7 cellular contexts compared by ENCODE assay signal in the genomic region with DNA sequence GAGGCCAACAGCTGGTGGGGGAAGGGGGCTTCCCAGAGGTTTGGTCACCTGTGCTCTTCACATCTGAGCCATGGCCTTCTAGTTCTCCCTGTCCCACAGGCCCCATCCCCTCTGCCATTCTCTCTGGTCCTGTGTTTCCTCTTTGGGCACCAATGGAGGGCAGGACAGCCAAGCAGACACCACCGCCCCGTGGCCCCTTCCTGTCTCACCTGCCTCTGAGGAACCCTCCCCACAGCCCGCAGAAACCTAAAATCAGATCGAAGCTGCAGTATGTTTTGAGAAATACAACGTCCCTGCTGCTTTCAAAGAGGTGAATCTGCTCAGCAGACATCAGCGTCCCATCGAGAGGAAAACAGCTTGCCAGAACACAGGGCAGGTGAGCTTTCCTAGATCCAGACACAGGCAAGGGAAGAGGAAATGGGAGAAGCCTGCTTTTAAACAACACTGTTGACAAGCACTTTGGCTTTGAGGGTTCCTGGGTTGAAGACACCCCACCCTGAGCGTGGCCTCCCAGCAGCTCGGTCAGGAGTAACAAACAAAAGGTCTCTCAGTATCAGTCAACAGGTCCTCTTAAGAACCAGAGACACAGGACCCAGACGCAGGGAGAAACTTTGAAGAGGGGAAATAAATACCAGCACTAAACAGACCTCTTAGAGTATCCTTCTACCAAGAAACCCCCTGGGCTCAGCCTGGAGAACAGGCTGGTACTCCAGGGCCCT. TPM values are rescaled to one million over a fixed set of nuclear protein-coding genes. Genes with fewer than 3 reads are reported as not detected.
A peak's percentile ranks its signal among the peaks of the same experiment; 100 is the strongest.
DNase-seq lines count a peak whose midpoint lies in the region; TF ChIP-seq lines count a peak whose summit lies in the region.

No MANE protein-coding gene starts in this region.

- no peak for DNase-seq in WERI-Rb-1
- DNase-seq in effector memory CD4-positive, alpha-beta T cell: peak in 2 of 3 donors; percentile 30 to 35
- DNase-seq in NCI-H2029 (lab: John Stamatoyannopoulos, UW): no peak
- no peak for DNase-seq in NCI-H2196 treated with DMSO at 0.1 percent for 48 hours (lab: John Stamatoyannopoulos, UW; ENCODE audit: unreplicated experiment)
- no peak for DNase-seq in SHP77 treated with DMSO at 0.1 percent for 48 hours (lab: John Stamatoyannopoulos, UW)

- H3K36me3 Mint-ChIP-seq in IgD-negative memory B cell: no peaks in the 10 kb centered on the region

- peaks cover 15 to 28% (median 17%) of the 10 kb centered on the region in 3 donors for H3K4me1 Mint-ChIP-seq in IgD-negative memory B cell

- peaks cover 44% of the 10 kb centered on the region for H3K4me1 ChIP-seq in effector memory CD4-positive, alpha-beta T cell (ENCODE audit: control insufficient read depth, insufficient read depth, low read length, poor library complexity, severe bottlenecking)
- peaks cover 53 to 60% (median 57%) of the 10 kb centered on the region in 3 donors for H3K4me1 ChIP-seq in skeletal muscle tissue (ENCODE audit: control insufficient read depth in 3 of 3, insufficient read depth in 3 of 3, low read length in 3 of 3)

- no peak overlapping the region for H3K27ac Mint-ChIP-seq in IgD-negative memory B cell

- peaks cover 5% of the 10 kb centered on the region for H3K27me3 Mint-ChIP-seq in IgD-negative memory B cell

- no peak overlapping the region for H3K4me3 ChIP-seq in WERI-Rb-1 (ENCODE audit: low read depth, low read length)
- peak overlapping the region; percentile 84 for H3K4me3 ChIP-seq in effector memory CD4-positive, alpha-beta T cell (ENCODE audit: insufficient read depth, low read depth, low read length, poor library complexity, severe bottlenecking)
- H3K4me3 ChIP-seq in skeletal muscle tissue (ENCODE audit: low read length in 3 of 3): peak overlapping the region; percentile 84 to 92 (median 91)

- H3K27ac ChIP-seq in WERI-Rb-1: peak overlapping the region; percentile 71
- H3K27ac ChIP-seq in effector memory CD4-positive, alpha-beta T cell (ENCODE audit: insufficient read depth, low read length, poor library complexity, severe bottlenecking): peak overlapping the region; percentile 69
- no peak overlapping the region for H3K27ac ChIP-seq in skeletal muscle tissue (ENCODE audit: low read depth, low read length)

- no peaks in the 10 kb centered on the region for H3K9me3 Mint-ChIP-seq in IgD-negative memory B cell

- peak overlapping the region; percentile 65 to 94 (median 85) for H3K4me3 Mint-ChIP-seq in IgD-negative memory B cell

- H3K36me3 ChIP-seq in WERI-Rb-1 (peaks cover 52% of the 10 kb centered on the region), skeletal muscle tissue (ENCODE audit: control insufficient read depth in 3 of 3, insufficient read depth in 3 of 3, low read length in 3 of 3) (peaks cover 17 to 25% (median 23%) of the 10 kb centered on the region in 3 donors)
- peaks cover 25% of the 10 kb centered on the region for H3K36me3 ChIP-seq in effector memory CD4-positive, alpha-beta T cell (ENCODE audit: control insufficient read depth, insufficient read depth, low read length)

- H3K27me3 ChIP-seq in WERI-Rb-1 (ENCODE audit: insufficient read depth, low read depth, severe bottlenecking) (no peaks in the 10 kb centered on the region), skeletal muscle tissue (ENCODE audit: control insufficient read depth in 3 of 3, insufficient read depth in 3 of 3, low read length in 3 of 3) (no peaks in the 10 kb centered on the region)
- H3K27me3 ChIP-seq in effector memory CD4-positive, alpha-beta T cell (replicated peaks; ENCODE audit: control insufficient read depth, insufficient read depth, low read length, poor library complexity, severe bottlenecking): peaks cover 6% of the 10 kb centered on the region

- H3K9me3 ChIP-seq in WERI-Rb-1 (ENCODE audit: severe bottlenecking): no peaks in the 10 kb centered on the region
- no peaks in the 10 kb centered on the region for H3K9me3 ChIP-seq in effector memory CD4-positive, alpha-beta T cell (ENCODE audit: control insufficient read depth, low read length)
- no peaks in the 10 kb centered on the region for H3K9me3 ChIP-seq in skeletal muscle tissue (ENCODE audit: control insufficient read depth in 3 of 3, low read length in 3 of 3)

- TF ChIP-seq CTCF in WERI-Rb-1 (IDR thresholded peaks at IDR 0.05; ENCODE audit: low read depth, low read length): no peak

- peak overlapping the region; percentile 8 to 92 (median 70) for H3K9ac ChIP-seq in skeletal muscle tissue (ENCODE audit: low read depth in 1 of 3, low read length in 3 of 3)

RNA-seq across cellular contexts. Expression of a gene that starts 2.3 kb away (rescaled TPM):
- polyA plus RNA-seq in IgD-negative memory B cell: 19.4 TPM
- 26.1 TPM for total RNA-seq in skeletal muscle tissue

RNA-seq across cellular contexts. Expression of a gene that starts 6.0 kb away (rescaled TPM):
- polyA plus RNA-seq in IgD-negative memory B cell: not detected
- 1.6 TPM for total RNA-seq in skeletal muscle tissue

RNA-seq across cellular contexts. Expression of a gene that starts 32.1 kb away (rescaled TPM):
- polyA plus RNA-seq in IgD-negative memory B cell: 63.3 TPM
- 11.5 TPM for total RNA-seq in skeletal muscle tissue

RNA-seq across cellular contexts. Expression of a gene that starts 48.0 kb away (rescaled TPM):
- 0.66 TPM for polyA plus RNA-seq in IgD-negative memory B cell
- total RNA-seq in skeletal muscle tissue: under 0.01 TPM

Comparison
In these comparisons a context has a peak if more than half of its experiments do, and no peak if none do; other contexts are left out.
1. DNase-seq: peak in effector memory CD4-positive, alpha-beta T cell (2 of 3); none in WERI-Rb-1 (single experiment), NCI-H2029 (single experiment), NCI-H2196 treated with DMSO at 0.1 percent for 48 hours (single experiment) and SHP77 treated with DMSO at 0.1 percent for 48 hours (single experiment).